10 cellular contexts compared by ENCODE assay signal in genomic region chr14:58663494-58664111, GRCh38. TPM values are rescaled to one million over a fixed set of nuclear protein-coding genes. Genes with fewer than 3 reads are reported as not detected.
DNase-seq lines count a peak whose midpoint lies in the region; ATAC-seq and TF ChIP-seq lines count a peak whose summit lies in the region.
"Had no signal": no experiment of that assay in that cellular context is flagged by ENCODE, and none has a peak within 500 bp of the region (broad histone marks: within the 10 kb centered on the region; RNA-seq: fewer than 3 reads in every experiment).

No MANE protein-coding gene starts in this region.

- no peak overlapping the region for H3K27ac Mint-ChIP-seq in endothelial cell (ENCODE audit: unreplicated experiment)

- no peak overlapping the region for H3K4me3 ChIP-seq in WERI-Rb-1 (ENCODE audit: low read depth, low read length)
- H3K4me3 ChIP-seq in lower lobe of right lung: no peak overlapping the region

- TF ChIP-seq CTCF in WERI-Rb-1 (IDR thresholded peaks at IDR 0.05; ENCODE audit: low read depth, low read length) (no peak), lower lobe of right lung (IDR thresholded peaks at IDR 0.05) (no peak), endothelial cell (IDR thresholded peaks at IDR 0.05; ENCODE audit: unreplicated experiment) (no peak)

- ATAC-seq in lower lobe of right lung: peak; percentile 81 to 95
- ATAC-seq: HCT116 had no signal

- no peaks in the 10 kb centered on the region for H3K27me3 Mint-ChIP-seq in endothelial cell (ENCODE audit: unreplicated experiment)

- H3K9me3 ChIP-seq in WERI-Rb-1 (ENCODE audit: severe bottlenecking) (no peaks in the 10 kb centered on the region), lower lobe of right lung (no peaks in the 10 kb centered on the region)

- H3K36me3 Mint-ChIP-seq in endothelial cell (ENCODE audit: low read depth, unreplicated experiment): no peaks in the 10 kb centered on the region

- no peak overlapping the region for H3K4me3 Mint-ChIP-seq in endothelial cell (ENCODE audit: unreplicated experiment)

- H3K36me3 ChIP-seq in WERI-Rb-1 (no peaks in the 10 kb centered on the region), lower lobe of right lung (no peaks in the 10 kb centered on the region)

- no peaks in the 10 kb centered on the region for H3K9me3 Mint-ChIP-seq in endothelial cell (ENCODE audit: unreplicated experiment)

- H3K27ac ChIP-seq in WERI-Rb-1 (no peak overlapping the region), lower lobe of right lung (no peak overlapping the region)

- peaks cover 10% of the 10 kb centered on the region for H3K4me1 Mint-ChIP-seq in endothelial cell (ENCODE audit: unreplicated experiment)

- peaks cover 4% of the 10 kb centered on the region for H3K4me1 ChIP-seq in lower lobe of right lung

- DNase-seq in DMS 273 (lab: John Stamatoyannopoulos, UW; ENCODE audit: unreplicated experiment) (peak; percentile 95), NCI-H1417 treated with DMSO at 0.1 percent for 48 hours (lab: John Stamatoyannopoulos, UW) (peak; percentile 15), WERI-Rb-1 (peak; percentile 28), lower lobe of right lung (no peak), RKO (ENCODE audit: low spot score) (no peak), endothelial cell (ENCODE audit: low spot score) (no peak), C1 segment of cervical spinal cord (lab: John Stamatoyannopoulos, UW) (no peak)
- DNase-seq in stimulated activated CD4-positive, alpha-beta T cell treated with anti-CD3 and anti-CD28 coated beads, Interleukin-2, amount 100 ng/mL, for 48 hours: no peak
- DNase-seq: NCI-H774 had no signal

- intact Hi-C loops in lower lobe of right lung (cut with DNase I): no loop called here

- no peaks in the 10 kb centered on the region for H3K27me3 ChIP-seq in WERI-Rb-1 (ENCODE audit: insufficient read depth, low read depth, severe bottlenecking)
- H3K27me3 ChIP-seq in lower lobe of right lung (ENCODE audit: low read depth): no peaks in the 10 kb centered on the region

RNA-seq across cellular contexts. Expression of gene DACT1, which starts 25.8 kb away (rescaled TPM):
- 3.7 TPM for total RNA-seq in lower lobe of right lung
- total RNA-seq in endothelial cell (ENCODE audit: unreplicated experiment): 2.0 TPM

Comparison
In these comparisons a context has a peak if more than half of its experiments do, and no peak if none do; other contexts are left out.
1. DNase-seq: peak in DMS 273 (single experiment), NCI-H1417 treated with DMSO at 0.1 percent for 48 hours (single experiment) and WERI-Rb-1 (single experiment); none in lower lobe of right lung (single experiment), RKO (single experiment), endothelial cell (single experiment), stimulated activated CD4-positive, alpha-beta T cell treated with anti-CD3 and anti-CD28 coated beads, Interleukin-2, amount 100 ng/mL, for 48 hours (0 of 2) and C1 segment of cervical spinal cord (0 of 14).